ENCODE assay signal across 31 cellular contexts in the genomic region with DNA sequence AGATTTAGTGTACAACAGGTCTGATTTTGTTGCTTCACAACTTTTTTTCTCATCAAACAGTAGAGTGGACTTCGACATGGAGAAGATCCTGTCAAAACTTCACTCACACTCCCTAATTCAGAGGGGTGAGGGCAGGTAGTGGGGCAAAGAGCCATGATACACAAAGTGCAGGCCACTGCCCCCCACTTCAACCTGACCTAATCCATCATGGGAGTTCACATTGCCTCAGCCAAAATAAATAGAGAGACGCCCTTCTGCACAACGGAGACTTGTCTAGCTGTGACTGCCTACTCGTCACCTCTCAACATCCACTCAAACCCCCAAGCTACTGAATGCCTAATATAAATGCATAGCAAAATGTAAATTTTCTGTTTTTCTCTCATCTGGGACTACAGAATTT.
"Had no signal": no experiment of that assay in that cellular context is flagged by ENCODE, and none has a peak within 500 bp of the region (broad histone marks: within the 10 kb centered on the region; RNA-seq: fewer than 3 reads in every experiment).

No MANE protein-coding gene starts in this region.

- H3K27ac Mint-ChIP-seq: activated CD4-positive, alpha-beta T cell treated with anti-CD3 and anti-CD28 coated beads for 36 hours; activated CD4-positive, alpha-beta T cell treated with anti-CD3 and anti-CD28 coated beads, Interleukin-2, amount 10 ng/mL, durations not matched to agents 7 days and 5 days; activated CD8-positive, alpha-beta T cell treated with anti-CD3 and anti-CD28 coated beads for 36 hours; activated naive CD4-positive, alpha-beta T cell treated with anti-CD3 and anti-CD28 coated beads for 36 hours; activated naive CD4-positive, alpha-beta T cell treated with anti-CD3 and anti-CD28 coated beads, Interleukin-2, amount 50 U/mL, for 24 hours; activated naive CD8-positive, alpha-beta T cell treated with anti-CD3 and anti-CD28 coated beads for 36 hours; activated naive CD8-positive, alpha-beta T cell treated with anti-CD3 and anti-CD28 coated beads, Interleukin-2, amount 50 U/mL, for 24 hours; activated T-helper 17 cell treated with anti-CD3 and anti-CD28 coated beads, Interleukin-2, amount 50 U/mL, for 72 hours; brain; dendritic cell treated with granulocyte-macrophage colony-stimulating factor and Interleukin-4, amounts not matched to agents 40 ng/mL and 50 ng/mL, for 4 days; endodermal cell had no signal

- H3K36me3 Mint-ChIP-seq: activated naive CD4-positive, alpha-beta T cell treated with anti-CD3 and anti-CD28 coated beads, Interleukin-2, amount 50 U/mL, for 24 hours; activated naive CD8-positive, alpha-beta T cell treated with anti-CD3 and anti-CD28 coated beads for 36 hours; brain had no signal

- H3K4me3 Mint-ChIP-seq: activated CD4-positive, alpha-beta T cell treated with anti-CD3 and anti-CD28 coated beads for 36 hours; activated CD4-positive, alpha-beta T cell treated with anti-CD3 and anti-CD28 coated beads, Interleukin-2, amount 10 ng/mL, durations not matched to agents 7 days and 5 days; activated CD8-positive, alpha-beta T cell treated with anti-CD3 and anti-CD28 coated beads for 36 hours; activated naive CD4-positive, alpha-beta T cell treated with anti-CD3 and anti-CD28 coated beads for 36 hours; activated naive CD4-positive, alpha-beta T cell treated with anti-CD3 and anti-CD28 coated beads, Interleukin-2, amount 50 U/mL, for 24 hours; activated naive CD8-positive, alpha-beta T cell treated with anti-CD3 and anti-CD28 coated beads for 36 hours; activated naive CD8-positive, alpha-beta T cell treated with anti-CD3 and anti-CD28 coated beads, Interleukin-2, amount 50 U/mL, for 24 hours; activated T-cell treated with anti-CD3 and anti-CD28 coated beads, Interleukin-2, amount 50 U/mL, for 4 hours; activated T-helper 17 cell treated with anti-CD3 and anti-CD28 coated beads, Interleukin-2, amount 50 U/mL, for 72 hours; brain; dendritic cell treated with granulocyte-macrophage colony-stimulating factor and Interleukin-4, amounts not matched to agents 40 ng/mL and 50 ng/mL, for 4 days; endodermal cell had no signal

- H3K9me3 Mint-ChIP-seq: activated CD4-positive, alpha-beta T cell treated with anti-CD3 and anti-CD28 coated beads, Interleukin-2, amount 10 ng/mL, durations not matched to agents 7 days and 5 days; activated CD8-positive, alpha-beta T cell treated with anti-CD3 and anti-CD28 coated beads for 36 hours; activated naive CD8-positive, alpha-beta T cell treated with anti-CD3 and anti-CD28 coated beads for 36 hours; activated naive CD8-positive, alpha-beta T cell treated with anti-CD3 and anti-CD28 coated beads, Interleukin-2, amount 50 U/mL, for 24 hours; dendritic cell treated with granulocyte-macrophage colony-stimulating factor and Interleukin-4, amounts not matched to agents 40 ng/mL and 50 ng/mL, for 4 days had no signal

- H3K4me1 Mint-ChIP-seq: activated CD4-positive, alpha-beta T cell treated with anti-CD3 and anti-CD28 coated beads for 36 hours; activated CD4-positive, alpha-beta T cell treated with anti-CD3 and anti-CD28 coated beads, Interleukin-2, amount 10 ng/mL, durations not matched to agents 7 days and 5 days; activated naive CD4-positive, alpha-beta T cell treated with anti-CD3 and anti-CD28 coated beads, Interleukin-2, amount 50 U/mL, for 24 hours; activated naive CD8-positive, alpha-beta T cell treated with anti-CD3 and anti-CD28 coated beads for 36 hours; activated naive CD8-positive, alpha-beta T cell treated with anti-CD3 and anti-CD28 coated beads, Interleukin-2, amount 50 U/mL, for 24 hours; activated T-helper 17 cell treated with anti-CD3 and anti-CD28 coated beads, Interleukin-2, amount 50 U/mL, for 72 hours had no signal

- ATAC-seq: activated CD4-positive, alpha-beta T cell treated with anti-CD3 and anti-CD28 coated beads for 36 hours; activated CD8-positive, alpha-beta T cell treated with anti-CD3 and anti-CD28 coated beads for 36 hours; activated naive CD8-positive, alpha-beta T cell treated with anti-CD3 and anti-CD28 coated beads, Interleukin-2, amount 50 U/mL, for 24 hours; activated T-cell treated with anti-CD3 and anti-CD28 coated beads, Interleukin-2, amount 50 U/mL, for 4 hours; activated T-helper 17 cell treated with anti-CD3 and anti-CD28 coated beads, Interleukin-2, amount 50 U/mL, for 72 hours; esophagus mucosa had no signal

- H3K4me1 ChIP-seq: adrenal gland, breast epithelium had no signal

- H3K27ac ChIP-seq: adrenal gland, breast epithelium, cardiac muscle cell, coronary artery, dorsolateral prefrontal cortex had no signal

- H3K4me3 ChIP-seq: adrenal gland, breast epithelium, cardiac muscle cell, coronary artery, dorsolateral prefrontal cortex had no signal

- H3K27me3 ChIP-seq: adrenal gland, cardiac muscle cell had no signal

- H3K36me3 ChIP-seq: adrenal gland, breast epithelium, cardiac muscle cell had no signal

- H3K27me3 Mint-ChIP-seq: activated CD4-positive, alpha-beta T cell treated with anti-CD3 and anti-CD28 coated beads, Interleukin-2, amount 10 ng/mL, durations not matched to agents 7 days and 5 days had no signal

- H3K9me3 ChIP-seq: adrenal gland, breast epithelium had no signal

- DNase-seq: activated CD4-positive, alpha-beta T cell treated with anti-CD3 and anti-CD28 coated beads for 36 hours; activated CD4-positive, alpha-beta T cell treated with anti-CD3 and anti-CD28 coated beads, Interleukin-2, amount 10 ng/mL, durations not matched to agents 7 days and 5 days; activated CD4-positive, alpha-beta T cell treated with anti-CD3 and anti-CD28 coated beads, Interleukin-2, amount 50 U/mL, for 48 hours; activated CD4-positive, CD25-positive, alpha-beta regulatory T cell; activated CD4-positive, CD25-positive, alpha-beta regulatory T cell treated with anti-CD3 and anti-CD28 coated beads, Interleukin-2, amount 50 U/mL, for 72 hours; activated CD8-positive, alpha-beta memory T cell treated with anti-CD3 and anti-CD28 coated beads for 24 hours; activated CD8-positive, alpha-beta T cell treated with anti-CD3 and anti-CD28 coated beads for 36 hours; activated effector memory CD4-positive, alpha-beta T cell treated with Interleukin-2 at 50 U/mL for 16 hours; activated gamma-delta T cell treated with Interleukin-2 at 50 U/mL for 16 hours; activated naive CD4-positive, alpha-beta T cell treated with anti-CD3 and anti-CD28 coated beads for 36 hours; activated naive CD8-positive, alpha-beta T cell treated with anti-CD3 and anti-CD28 coated beads for 36 hours; activated naive CD8-positive, alpha-beta T cell treated with anti-CD3 and anti-CD28 coated beads, Interleukin-2, amount 50 U/mL, for 24 hours; activated T-cell treated with anti-CD3 and anti-CD28 coated beads, Interleukin-2, amount 50 U/mL, for 4 hours; adrenal gland; amygdala; aorta; central memory CD4-positive, alpha-beta T cell; cerebellar nuclear complex; dorsolateral prefrontal cortex; effector memory CD4-positive, alpha-beta T cell; endodermal cell; foreskin fibroblast; T-helper 2 cell had no signal
